ENCODE assay signal across 20 cellular contexts in the genomic region with DNA sequence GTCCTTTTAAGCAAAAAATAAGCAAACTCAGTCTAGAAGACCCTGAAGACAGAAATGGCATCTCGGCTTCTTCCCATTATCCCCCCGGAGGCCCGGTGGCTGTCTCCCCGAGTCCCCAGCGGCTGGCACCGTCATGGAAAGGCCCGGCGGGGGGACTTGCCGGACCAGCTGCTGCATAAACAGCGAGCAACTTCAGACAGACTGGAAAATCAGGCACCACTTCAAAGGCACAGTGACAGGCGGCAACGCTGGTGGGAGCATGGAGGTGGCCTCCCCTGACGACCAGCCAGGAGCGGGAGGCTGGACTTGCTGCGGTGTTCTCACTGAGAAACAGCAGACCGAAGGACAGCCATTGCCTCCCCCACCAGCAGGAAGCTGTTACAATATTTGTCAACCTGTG. TPM values are rescaled to one million over a fixed set of nuclear protein-coding genes. Genes with fewer than 3 reads are reported as not detected.
DNase-seq lines count a peak whose midpoint lies in the region; ATAC-seq and TF ChIP-seq lines count a peak whose summit lies in the region.
"Had no signal": no experiment of that assay in that cellular context is flagged by ENCODE, and none has a peak within 500 bp of the region (broad histone marks: within the 10 kb centered on the region; RNA-seq: fewer than 3 reads in every experiment).

No MANE protein-coding gene starts in this region.

- H2BK120ac ChIP-seq in mesenchymal stem cell (ENCODE audit: low read depth, low read length), result no peak overlapping the region

- no peak overlapping the region for H3K4ac ChIP-seq in mesenchymal stem cell (ENCODE audit: low read depth in 1 of 2, low read length in 2 of 2)

- H3K4me3 ChIP-seq in SJCRH30 (no peak overlapping the region), mesenchymal stem cell (ENCODE audit: insufficient read depth in 1 of 2, low read depth in 1 of 2, low read length in 2 of 2) (no peak overlapping the region)
- H3K4me3 ChIP-seq: GM23248 had no signal

- H3K36me3 ChIP-seq in SJCRH30, result no peaks in the 10 kb centered on the region
- H3K36me3 ChIP-seq in mesenchymal stem cell (ENCODE audit: control insufficient read depth in 1 of 2, insufficient read depth in 2 of 2, low read depth in 1 of 2, low read length in 2 of 2), result no peaks in the 10 kb centered on the region

- no peak for TF ChIP-seq POLR2A in erythroblast (IDR thresholded peaks at IDR 0.05; ENCODE audit: low read length)

- H3K4me1 ChIP-seq in SJCRH30, result no peaks in the 10 kb centered on the region
- H3K4me1 ChIP-seq in mesenchymal stem cell (ENCODE audit: control insufficient read depth, insufficient read depth, low read depth, low read length), result no peaks in the 10 kb centered on the region

- H3K14ac ChIP-seq in mesenchymal stem cell (ENCODE audit: low read length in 2 of 2), result no peak overlapping the region

- H3K4me2 ChIP-seq in mesenchymal stem cell (ENCODE audit: low read length, poor library complexity, severe bottlenecking), result no peak overlapping the region

- no peak overlapping the region for H2BK12ac ChIP-seq in mesenchymal stem cell (ENCODE audit: low read length in 2 of 2)

- H2AK5ac ChIP-seq in mesenchymal stem cell (ENCODE audit: low read length, severe bottlenecking), result no peak overlapping the region

- H3K9ac ChIP-seq in mesenchymal stem cell (ENCODE audit: low read length), result no peak overlapping the region
- H3K9ac ChIP-seq: GM23248 had no signal

- peaks cover 61% of the 10 kb centered on the region for H3K27me3 ChIP-seq in SJCRH30
- H3K27me3 ChIP-seq in mesenchymal stem cell (ENCODE audit: control insufficient read depth in 1 of 2, insufficient read depth in 1 of 2, low read length in 2 of 2), result peaks cover 73 to 89% of the 10 kb centered on the region in 2 experiments

- H2BK5ac ChIP-seq in mesenchymal stem cell (ENCODE audit: low read depth, low read length, poor library complexity, severe bottlenecking), result no peak overlapping the region

- H4K8ac ChIP-seq in mesenchymal stem cell (ENCODE audit: low read length), result no peak overlapping the region

- no peak overlapping the region for H2AFZ ChIP-seq in mesenchymal stem cell (ENCODE audit: low read depth, low read length)
- H2AFZ ChIP-seq: GM23248 had no signal

- no peaks in the 10 kb centered on the region for H3K9me3 ChIP-seq in SJCRH30 (replicated peaks)
- no peaks in the 10 kb centered on the region for H3K9me3 ChIP-seq in mesenchymal stem cell (ENCODE audit: control insufficient read depth, low read length)

- H4K91ac ChIP-seq in mesenchymal stem cell (ENCODE audit: low read length), result no peak overlapping the region

- no peak overlapping the region for H3K18ac ChIP-seq in mesenchymal stem cell (ENCODE audit: low read depth in 1 of 2, low read length in 2 of 2)

- DNase-seq in NCI-H2081 (lab: John Stamatoyannopoulos, UW), result peak; percentile 60 to 81
- no peak for DNase-seq in NCI-H2081 treated with DMSO at 0.1 percent for 48 hours (lab: John Stamatoyannopoulos, UW)
- DNase-seq in DMS79 treated with DMSO at 0.1 percent for 48 hours (lab: John Stamatoyannopoulos, UW), result peak; percentile 63
- peak; percentile 74 for DNase-seq in NCI-H2171 (lab: John Stamatoyannopoulos, UW)
- peak; percentile 40 to 52 for DNase-seq in SJCRH30
- no peak for DNase-seq in erythroblast (lab: John Stamatoyannopoulos, UW)
- DNase-seq in mesenchymal stem cell, result no peak
- DNase-seq: GF-D8, GM23248, KBM-7, NCI-H1930, NCI-H226, NCI-H82, PC-3, SW 1271 had no signal

- no peak for ATAC-seq in HG03139 (IDR thresholded peaks at IDR 0.05; ENCODE audit: unreplicated experiment)
- ATAC-seq: PC-3 had no signal

- H3K79me1 ChIP-seq in mesenchymal stem cell (replicated peaks; ENCODE audit: low read length, poor library complexity, severe bottlenecking), result no peaks in the 10 kb centered on the region

- H3K23ac ChIP-seq in mesenchymal stem cell (ENCODE audit: low read length in 2 of 2), result no peak overlapping the region

- H3K27ac ChIP-seq in SJCRH30 (no peak overlapping the region), mesenchymal stem cell (ENCODE audit: low read length, poor library complexity, severe bottlenecking) (no peak overlapping the region)
- H3K27ac ChIP-seq: C4-2B, GM23248, RWPE1 had no signal

- no peak overlapping the region for H2BK15ac ChIP-seq in mesenchymal stem cell (ENCODE audit: low read depth, poor library complexity, severe bottlenecking)

- 78% methylated on average over 16 of the region's 16 CpGs for WGBS in mesenchymal stem cell

RNA-seq across cellular contexts. Expression of a gene that starts 18.4 kb away (rescaled TPM):
- total RNA-seq in SJCRH30 (2014; rRNA removed; shearing (Covaris generic)), result 0.08 and 0.35 TPM in 2 replicates
- not detected for polyA plus RNA-seq in mesenchymal stem cell (2013, experiment 1 of 2)
- not detected for polyA plus RNA-seq in mesenchymal stem cell (2013, experiment 2 of 2)
- total RNA-seq: GM23248; PC-3; SK-MEL-5; T-helper 2 cell treated with Interferon-gamma antibody and Interleukin-4, amounts not matched to agents 100 ng/mL and 5 ng/mL, for 36 hours had no signal
- polyA plus RNA-seq: GM23248 had no signal

RNA-seq across cellular contexts. Expression of a gene that starts 25.4 kb away (rescaled TPM):
- total RNA-seq in SJCRH30 (2014; rRNA removed; shearing (Covaris generic)), result not detected in 2 replicates
- not detected for polyA plus RNA-seq in mesenchymal stem cell (2013, experiment 1 of 2)
- polyA plus RNA-seq in mesenchymal stem cell (2013, experiment 2 of 2), result not detected
- total RNA-seq: GM23248; PC-3; SK-MEL-5; T-helper 2 cell treated with Interferon-gamma antibody and Interleukin-4, amounts not matched to agents 100 ng/mL and 5 ng/mL, for 36 hours had no signal
- polyA plus RNA-seq: GM23248 had no signal

RNA-seq across cellular contexts. Expression of a gene that starts 35.0 kb away (rescaled TPM):
- not detected in 2 replicates for total RNA-seq in SJCRH30 (2014; rRNA removed; shearing (Covaris generic))
- not detected for polyA plus RNA-seq in mesenchymal stem cell (2013, experiment 1 of 2)
- polyA plus RNA-seq in mesenchymal stem cell (2013, experiment 2 of 2), result not detected
- total RNA-seq: GM23248; PC-3; SK-MEL-5; T-helper 2 cell treated with Interferon-gamma antibody and Interleukin-4, amounts not matched to agents 100 ng/mL and 5 ng/mL, for 36 hours had no signal
- polyA plus RNA-seq: GM23248 had no signal

RNA-seq across cellular contexts. Expression of a gene that starts 54.8 kb away (rescaled TPM):
- 1.3 and 1.5 TPM in 2 replicates for total RNA-seq in SJCRH30 (2014; rRNA removed; shearing (Covaris generic))
- polyA plus RNA-seq in mesenchymal stem cell (2013, experiment 1 of 2), result not detected
- not detected for polyA plus RNA-seq in mesenchymal stem cell (2013, experiment 2 of 2)
- total RNA-seq: GM23248; SK-MEL-5; T-helper 2 cell treated with Interferon-gamma antibody and Interleukin-4, amounts not matched to agents 100 ng/mL and 5 ng/mL, for 36 hours had no signal
- polyA plus RNA-seq: GM23248 had no signal

Comparison
In these comparisons a context has a peak if more than half of its experiments do, and no peak if none do; other contexts are left out.
1. DNase-seq: peak in NCI-H2081 (2 of 2), DMS79 treated with DMSO at 0.1 percent for 48 hours (single experiment), NCI-H2171 (single experiment) and SJCRH30 (2 of 2); none in NCI-H2081 treated with DMSO at 0.1 percent for 48 hours (single experiment), erythroblast (0 of 2) and mesenchymal stem cell (single experiment).